In the genomic region with DNA sequence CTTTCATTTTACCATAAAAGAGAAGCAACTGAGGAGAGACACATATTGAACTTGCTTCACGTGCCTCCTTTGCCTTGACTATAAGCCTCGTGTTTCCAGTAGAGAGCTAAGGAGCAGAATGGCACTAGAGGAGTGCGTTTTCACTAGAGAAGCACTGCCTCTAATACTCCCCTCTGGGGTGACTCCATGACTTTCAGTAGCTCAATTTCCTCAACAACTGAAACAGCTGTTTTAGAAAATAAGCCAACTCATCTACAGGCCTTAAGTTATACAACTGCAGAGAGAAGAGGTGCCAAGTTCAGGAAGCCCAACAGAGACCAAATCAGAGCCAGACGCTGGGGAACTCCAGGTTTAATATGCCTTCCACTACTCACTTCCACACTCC, we compare ENCODE assay signal across 1 cellular context.
A peak's percentile ranks its signal among the peaks of the same experiment; 100 is the strongest.
TF ChIP-seq lines count a peak whose summit lies in the region.

No MANE protein-coding gene starts in this region.

TF ChIP-seq in K562, 482 proteins besides CTCF, POLR2A, EP300 and RAD21 (continued from another document and continues in another):
- TF ChIP-seq, protein P1, sequence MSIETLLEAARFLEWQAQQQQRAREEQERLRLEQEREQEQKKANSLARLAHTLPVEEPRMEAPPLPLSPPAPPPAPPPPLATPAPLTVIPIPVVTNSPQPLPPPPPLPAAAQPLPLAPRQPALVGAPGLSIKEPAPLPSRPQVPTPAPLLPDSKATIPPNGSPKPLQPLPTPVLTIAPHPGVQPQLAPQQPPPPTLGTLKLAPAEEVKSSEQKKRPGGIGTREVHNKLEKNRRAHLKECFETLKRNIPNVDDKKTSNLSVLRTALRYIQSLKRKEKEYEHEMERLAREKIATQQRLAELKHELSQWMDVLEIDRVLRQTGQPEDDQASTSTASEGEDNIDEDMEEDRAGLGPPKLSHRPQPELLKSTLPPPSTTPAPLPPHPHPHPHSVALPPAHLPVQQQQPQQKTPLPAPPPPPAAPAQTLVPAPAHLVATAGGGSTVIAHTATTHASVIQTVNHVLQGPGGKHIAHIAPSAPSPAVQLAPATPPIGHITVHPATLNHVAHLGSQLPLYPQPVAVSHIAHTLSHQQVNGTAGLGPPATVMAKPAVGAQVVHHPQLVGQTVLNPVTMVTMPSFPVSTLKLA (conservative IDR thresholded peaks at IDR 0.05): 0 out of 4 replicates have a peak, but pooled peaks of 1 of the 2 experiments have one; percentile 30
- TF ChIP-seq, protein P2, sequence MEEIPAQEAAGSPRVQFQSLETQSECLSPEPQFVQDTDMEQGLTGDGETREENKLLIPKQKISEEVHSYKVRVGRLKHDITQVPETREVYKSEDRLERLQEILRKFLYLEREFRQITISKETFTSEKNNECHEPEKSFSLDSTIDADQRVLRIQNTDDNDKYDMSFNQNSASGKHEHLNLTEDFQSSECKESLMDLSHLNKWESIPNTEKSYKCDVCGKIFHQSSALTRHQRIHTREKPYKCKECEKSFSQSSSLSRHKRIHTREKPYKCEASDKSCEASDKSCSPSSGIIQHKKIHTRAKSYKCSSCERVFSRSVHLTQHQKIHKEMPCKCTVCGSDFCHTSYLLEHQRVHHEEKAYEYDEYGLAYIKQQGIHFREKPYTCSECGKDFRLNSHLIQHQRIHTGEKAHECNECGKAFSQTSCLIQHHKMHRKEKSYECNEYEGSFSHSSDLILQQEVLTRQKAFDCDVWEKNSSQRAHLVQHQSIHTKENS (CRISPR knock-in tag; IDR thresholded peaks at IDR 0.05): no peak
- TF ChIP-seq C11orf30 (IDR thresholded peaks at IDR 0.05; ENCODE audit: low read depth): peak; percentile 57
- 0 out of 2 replicates have a peak, but pooled peaks have one; percentile 24 for TF ChIP-seq RFX5 (IDR thresholded peaks at IDR 0.05; ENCODE audit: low read depth, low read length)
- TF ChIP-seq MXI1 (IDR thresholded peaks at IDR 0.05; ENCODE audit: low read depth, low read length): peak; percentile 42; the same call in 1 of the 2 replicates
- TF ChIP-seq, protein P3, sequence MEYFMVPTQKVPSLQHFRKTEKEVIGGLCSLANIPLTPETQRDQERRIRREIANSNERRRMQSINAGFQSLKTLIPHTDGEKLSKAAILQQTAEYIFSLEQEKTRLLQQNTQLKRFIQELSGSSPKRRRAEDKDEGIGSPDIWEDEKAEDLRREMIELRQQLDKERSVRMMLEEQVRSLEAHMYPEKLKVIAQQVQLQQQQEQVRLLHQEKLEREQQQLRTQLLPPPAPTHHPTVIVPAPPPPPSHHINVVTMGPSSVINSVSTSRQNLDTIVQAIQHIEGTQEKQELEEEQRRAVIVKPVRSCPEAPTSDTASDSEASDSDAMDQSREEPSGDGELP (CRISPR knock-in tag; IDR thresholded peaks at IDR 0.05; ENCODE audit: borderline replicate concordance): peak; percentile 67; the same call in 1 of the 2 replicates
- TF ChIP-seq YY1 (IDR thresholded peaks at IDR 0.05; ENCODE audit: borderline replicate concordance in 1 of 3, control insufficient read depth in 1 of 3, extremely low read depth in 1 of 3, insufficient read depth in 3 of 3, insufficient read length in 1 of 3, insufficient replicate concordance in 2 of 3, low read depth in 1 of 3, low read length in 2 of 3): peak in 1 of 3 experiments; percentile 40
- TF ChIP-seq MAFK (IDR thresholded peaks at IDR 0.05; ENCODE audit: low read length): peak; percentile 50; the same call in 1 of the 2 replicates
- TF ChIP-seq, protein P4, sequence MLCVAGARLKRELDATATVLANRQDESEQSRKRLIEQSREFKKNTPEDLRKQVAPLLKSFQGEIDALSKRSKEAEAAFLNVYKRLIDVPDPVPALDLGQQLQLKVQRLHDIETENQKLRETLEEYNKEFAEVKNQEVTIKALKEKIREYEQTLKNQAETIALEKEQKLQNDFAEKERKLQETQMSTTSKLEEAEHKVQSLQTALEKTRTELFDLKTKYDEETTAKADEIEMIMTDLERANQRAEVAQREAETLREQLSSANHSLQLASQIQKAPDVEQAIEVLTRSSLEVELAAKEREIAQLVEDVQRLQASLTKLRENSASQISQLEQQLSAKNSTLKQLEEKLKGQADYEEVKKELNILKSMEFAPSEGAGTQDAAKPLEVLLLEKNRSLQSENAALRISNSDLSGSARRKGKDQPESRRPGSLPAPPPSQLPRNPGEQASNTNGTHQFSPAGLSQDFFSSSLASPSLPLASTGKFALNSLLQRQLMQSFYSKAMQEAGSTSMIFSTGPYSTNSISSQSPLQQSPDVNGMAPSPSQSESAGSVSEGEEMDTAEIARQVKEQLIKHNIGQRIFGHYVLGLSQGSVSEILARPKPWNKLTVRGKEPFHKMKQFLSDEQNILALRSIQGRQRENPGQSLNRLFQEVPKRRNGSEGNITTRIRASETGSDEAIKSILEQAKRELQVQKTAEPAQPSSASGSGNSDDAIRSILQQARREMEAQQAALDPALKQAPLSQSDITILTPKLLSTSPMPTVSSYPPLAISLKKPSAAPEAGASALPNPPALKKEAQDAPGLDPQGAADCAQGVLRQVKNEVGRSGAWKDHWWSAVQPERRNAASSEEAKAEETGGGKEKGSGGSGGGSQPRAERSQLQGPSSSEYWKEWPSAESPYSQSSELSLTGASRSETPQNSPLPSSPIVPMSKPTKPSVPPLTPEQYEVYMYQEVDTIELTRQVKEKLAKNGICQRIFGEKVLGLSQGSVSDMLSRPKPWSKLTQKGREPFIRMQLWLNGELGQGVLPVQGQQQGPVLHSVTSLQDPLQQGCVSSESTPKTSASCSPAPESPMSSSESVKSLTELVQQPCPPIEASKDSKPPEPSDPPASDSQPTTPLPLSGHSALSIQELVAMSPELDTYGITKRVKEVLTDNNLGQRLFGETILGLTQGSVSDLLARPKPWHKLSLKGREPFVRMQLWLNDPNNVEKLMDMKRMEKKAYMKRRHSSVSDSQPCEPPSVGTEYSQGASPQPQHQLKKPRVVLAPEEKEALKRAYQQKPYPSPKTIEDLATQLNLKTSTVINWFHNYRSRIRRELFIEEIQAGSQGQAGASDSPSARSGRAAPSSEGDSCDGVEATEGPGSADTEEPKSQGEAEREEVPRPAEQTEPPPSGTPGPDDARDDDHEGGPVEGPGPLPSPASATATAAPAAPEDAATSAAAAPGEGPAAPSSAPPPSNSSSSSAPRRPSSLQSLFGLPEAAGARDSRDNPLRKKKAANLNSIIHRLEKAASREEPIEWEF (CRISPR knock-in tag; IDR thresholded peaks at IDR 0.05): no peak
- peak; percentile 87 for TF ChIP-seq NFE2 (IDR thresholded peaks at IDR 0.05; ENCODE audit: low read depth)
- TF ChIP-seq, protein P5, sequence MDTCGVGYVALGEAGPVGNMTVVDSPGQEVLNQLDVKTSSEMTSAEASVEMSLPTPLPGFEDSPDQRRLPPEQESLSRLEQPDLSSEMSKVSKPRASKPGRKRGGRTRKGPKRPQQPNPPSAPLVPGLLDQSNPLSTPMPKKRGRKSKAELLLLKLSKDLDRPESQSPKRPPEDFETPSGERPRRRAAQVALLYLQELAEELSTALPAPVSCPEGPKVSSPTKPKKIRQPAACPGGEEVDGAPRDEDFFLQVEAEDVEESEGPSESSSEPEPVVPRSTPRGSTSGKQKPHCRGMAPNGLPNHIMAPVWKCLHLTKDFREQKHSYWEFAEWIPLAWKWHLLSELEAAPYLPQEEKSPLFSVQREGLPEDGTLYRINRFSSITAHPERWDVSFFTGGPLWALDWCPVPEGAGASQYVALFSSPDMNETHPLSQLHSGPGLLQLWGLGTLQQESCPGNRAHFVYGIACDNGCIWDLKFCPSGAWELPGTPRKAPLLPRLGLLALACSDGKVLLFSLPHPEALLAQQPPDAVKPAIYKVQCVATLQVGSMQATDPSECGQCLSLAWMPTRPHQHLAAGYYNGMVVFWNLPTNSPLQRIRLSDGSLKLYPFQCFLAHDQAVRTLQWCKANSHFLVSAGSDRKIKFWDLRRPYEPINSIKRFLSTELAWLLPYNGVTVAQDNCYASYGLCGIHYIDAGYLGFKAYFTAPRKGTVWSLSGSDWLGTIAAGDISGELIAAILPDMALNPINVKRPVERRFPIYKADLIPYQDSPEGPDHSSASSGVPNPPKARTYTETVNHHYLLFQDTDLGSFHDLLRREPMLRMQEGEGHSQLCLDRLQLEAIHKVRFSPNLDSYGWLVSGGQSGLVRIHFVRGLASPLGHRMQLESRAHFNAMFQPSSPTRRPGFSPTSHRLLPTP (IDR thresholded peaks at IDR 0.05; ENCODE audit: borderline replicate concordance, extremely low read depth, insufficient read length): no peak
- TF ChIP-seq CBX3 (IDR thresholded peaks at IDR 0.05; ENCODE audit: borderline replicate concordance in 1 of 2, low read length in 2 of 2): peak in 1 of 2 experiments; percentile 41; a peak in 1 of 3 replicates
- peak; percentile 35; the same call in 1 of the 2 replicates for TF ChIP-seq MAFG (tag; conservative IDR thresholded peaks at IDR 0.05)
- 0 out of 2 replicates have a peak, but pooled peaks have one; percentile 28 for TF ChIP-seq ZFX (CRISPR knock-in tag; IDR thresholded peaks at IDR 0.05)
- peak; percentile 39 for TF ChIP-seq TBP (optimal IDR thresholded peaks at IDR 0.05; ENCODE audit: low read depth, low read length)
- TF ChIP-seq, protein P6, sequence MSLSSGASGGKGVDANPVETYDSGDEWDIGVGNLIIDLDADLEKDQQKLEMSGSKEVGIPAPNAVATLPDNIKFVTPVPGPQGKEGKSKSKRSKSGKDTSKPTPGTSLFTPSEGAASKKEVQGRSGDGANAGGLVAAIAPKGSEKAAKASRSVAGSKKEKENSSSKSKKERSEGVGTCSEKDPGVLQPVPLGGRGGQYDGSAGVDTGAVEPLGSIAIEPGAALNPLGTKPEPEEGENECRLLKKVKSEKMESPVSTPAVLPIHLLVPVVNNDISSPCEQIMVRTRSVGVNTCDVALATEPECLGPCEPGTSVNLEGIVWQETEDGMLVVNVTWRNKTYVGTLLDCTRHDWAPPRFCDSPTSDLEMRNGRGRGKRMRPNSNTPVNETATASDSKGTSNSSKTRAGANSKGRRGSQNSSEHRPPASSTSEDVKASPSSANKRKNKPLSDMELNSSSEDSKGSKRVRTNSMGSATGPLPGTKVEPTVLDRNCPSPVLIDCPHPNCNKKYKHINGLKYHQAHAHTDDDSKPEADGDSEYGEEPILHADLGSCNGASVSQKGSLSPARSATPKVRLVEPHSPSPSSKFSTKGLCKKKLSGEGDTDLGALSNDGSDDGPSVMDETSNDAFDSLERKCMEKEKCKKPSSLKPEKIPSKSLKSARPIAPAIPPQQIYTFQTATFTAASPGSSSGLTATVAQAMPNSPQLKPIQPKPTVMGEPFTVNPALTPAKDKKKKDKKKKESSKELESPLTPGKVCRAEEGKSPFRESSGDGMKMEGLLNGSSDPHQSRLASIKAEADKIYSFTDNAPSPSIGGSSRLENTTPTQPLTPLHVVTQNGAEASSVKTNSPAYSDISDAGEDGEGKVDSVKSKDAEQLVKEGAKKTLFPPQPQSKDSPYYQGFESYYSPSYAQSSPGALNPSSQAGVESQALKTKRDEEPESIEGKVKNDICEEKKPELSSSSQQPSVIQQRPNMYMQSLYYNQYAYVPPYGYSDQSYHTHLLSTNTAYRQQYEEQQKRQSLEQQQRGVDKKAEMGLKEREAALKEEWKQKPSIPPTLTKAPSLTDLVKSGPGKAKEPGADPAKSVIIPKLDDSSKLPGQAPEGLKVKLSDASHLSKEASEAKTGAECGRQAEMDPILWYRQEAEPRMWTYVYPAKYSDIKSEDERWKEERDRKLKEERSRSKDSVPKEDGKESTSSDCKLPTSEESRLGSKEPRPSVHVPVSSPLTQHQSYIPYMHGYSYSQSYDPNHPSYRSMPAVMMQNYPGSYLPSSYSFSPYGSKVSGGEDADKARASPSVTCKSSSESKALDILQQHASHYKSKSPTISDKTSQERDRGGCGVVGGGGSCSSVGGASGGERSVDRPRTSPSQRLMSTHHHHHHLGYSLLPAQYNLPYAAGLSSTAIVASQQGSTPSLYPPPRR (CRISPR knock-in tag; IDR thresholded peaks at IDR 0.05; ENCODE audit: borderline replicate concordance): no peak
- TF ChIP-seq DNMT1 (IDR thresholded peaks at IDR 0.05): no peak
- peak; percentile 8; the same call in 1 of the 2 replicates for TF ChIP-seq RBFOX2 (IDR thresholded peaks at IDR 0.05; ENCODE audit: low read depth, low read length)
- TF ChIP-seq DPF2 (IDR thresholded peaks at IDR 0.05): peak; percentile 20; the same call in 1 of the 2 replicates
- TF ChIP-seq EP400 (IDR thresholded peaks at IDR 0.05): peak; percentile 23; the same call in 1 of the 2 replicates
- TF ChIP-seq SMARCC2 (IDR thresholded peaks at IDR 0.05; ENCODE audit: low read depth): no peak
- TF ChIP-seq NBN (IDR thresholded peaks at IDR 0.05; ENCODE audit: low read depth): peak; percentile 33; the same call in 1 of the 2 replicates
- TF ChIP-seq, protein P7, sequence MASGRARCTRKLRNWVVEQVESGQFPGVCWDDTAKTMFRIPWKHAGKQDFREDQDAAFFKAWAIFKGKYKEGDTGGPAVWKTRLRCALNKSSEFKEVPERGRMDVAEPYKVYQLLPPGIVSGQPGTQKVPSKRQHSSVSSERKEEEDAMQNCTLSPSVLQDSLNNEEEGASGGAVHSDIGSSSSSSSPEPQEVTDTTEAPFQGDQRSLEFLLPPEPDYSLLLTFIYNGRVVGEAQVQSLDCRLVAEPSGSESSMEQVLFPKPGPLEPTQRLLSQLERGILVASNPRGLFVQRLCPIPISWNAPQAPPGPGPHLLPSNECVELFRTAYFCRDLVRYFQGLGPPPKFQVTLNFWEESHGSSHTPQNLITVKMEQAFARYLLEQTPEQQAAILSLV (tag; IDR thresholded peaks at IDR 0.05): no peak
- no peak for TF ChIP-seq MBD2 (IDR thresholded peaks at IDR 0.05; ENCODE audit: borderline replicate concordance, low read depth)
- TF ChIP-seq GTF2A2 (tag; IDR thresholded peaks at IDR 0.05): no peak
- TF ChIP-seq ZNF316 (IDR thresholded peaks at IDR 0.05): peak; percentile 76
- TF ChIP-seq SAP30 (IDR thresholded peaks at IDR 0.05; ENCODE audit: borderline replicate concordance, insufficient read depth, low read depth, low read length, poor library complexity, severe bottlenecking): peak; percentile 24
- TF ChIP-seq SIN3A (IDR thresholded peaks at IDR 0.05; ENCODE audit: borderline replicate concordance in 2 of 2, control insufficient read depth in 1 of 2, low read depth in 2 of 2, low read length in 2 of 2): 0 out of 4 replicates have a peak, but pooled peaks of 1 of the 2 experiments have one; percentile 34
- no peak for TF ChIP-seq PHF20 (IDR thresholded peaks at IDR 0.05; ENCODE audit: partially characterized antibody)
- TF ChIP-seq ETV5 (CRISPR knock-in tag; IDR thresholded peaks at IDR 0.05; ENCODE audit: low read depth): 0 out of 2 replicates have a peak, but pooled peaks have one; percentile 26
- TF ChIP-seq, protein P8, sequence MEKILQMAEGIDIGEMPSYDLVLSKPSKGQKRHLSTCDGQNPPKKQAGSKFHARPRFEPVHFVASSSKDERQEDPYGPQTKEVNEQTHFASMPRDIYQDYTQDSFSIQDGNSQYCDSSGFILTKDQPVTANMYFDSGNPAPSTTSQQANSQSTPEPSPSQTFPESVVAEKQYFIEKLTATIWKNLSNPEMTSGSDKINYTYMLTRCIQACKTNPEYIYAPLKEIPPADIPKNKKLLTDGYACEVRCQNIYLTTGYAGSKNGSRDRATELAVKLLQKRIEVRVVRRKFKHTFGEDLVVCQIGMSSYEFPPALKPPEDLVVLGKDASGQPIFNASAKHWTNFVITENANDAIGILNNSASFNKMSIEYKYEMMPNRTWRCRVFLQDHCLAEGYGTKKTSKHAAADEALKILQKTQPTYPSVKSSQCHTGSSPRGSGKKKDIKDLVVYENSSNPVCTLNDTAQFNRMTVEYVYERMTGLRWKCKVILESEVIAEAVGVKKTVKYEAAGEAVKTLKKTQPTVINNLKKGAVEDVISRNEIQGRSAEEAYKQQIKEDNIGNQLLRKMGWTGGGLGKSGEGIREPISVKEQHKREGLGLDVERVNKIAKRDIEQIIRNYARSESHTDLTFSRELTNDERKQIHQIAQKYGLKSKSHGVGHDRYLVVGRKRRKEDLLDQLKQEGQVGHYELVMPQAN (IDR thresholded peaks at IDR 0.05; ENCODE audit: borderline replicate concordance): 0 out of 2 replicates have a peak, but pooled peaks have one; percentile 30
- peak in 1 of 2 experiments; percentile 41; a peak in 2 of 4 replicates for TF ChIP-seq KDM1A (IDR thresholded peaks at IDR 0.05)
- TF ChIP-seq ZNF253 (CRISPR knock-in tag; conservative IDR thresholded peaks at IDR 0.05): no peak
- TF ChIP-seq EHMT2 (IDR thresholded peaks at IDR 0.05): 0 out of 2 replicates have a peak, but pooled peaks have one; percentile 58
- no peak for TF ChIP-seq ZBTB7A (IDR thresholded peaks at IDR 0.05; ENCODE audit: borderline replicate concordance, control insufficient read depth, low read depth, low read length)
